ENCODE assay signal across 1 cellular context in the genomic region with DNA sequence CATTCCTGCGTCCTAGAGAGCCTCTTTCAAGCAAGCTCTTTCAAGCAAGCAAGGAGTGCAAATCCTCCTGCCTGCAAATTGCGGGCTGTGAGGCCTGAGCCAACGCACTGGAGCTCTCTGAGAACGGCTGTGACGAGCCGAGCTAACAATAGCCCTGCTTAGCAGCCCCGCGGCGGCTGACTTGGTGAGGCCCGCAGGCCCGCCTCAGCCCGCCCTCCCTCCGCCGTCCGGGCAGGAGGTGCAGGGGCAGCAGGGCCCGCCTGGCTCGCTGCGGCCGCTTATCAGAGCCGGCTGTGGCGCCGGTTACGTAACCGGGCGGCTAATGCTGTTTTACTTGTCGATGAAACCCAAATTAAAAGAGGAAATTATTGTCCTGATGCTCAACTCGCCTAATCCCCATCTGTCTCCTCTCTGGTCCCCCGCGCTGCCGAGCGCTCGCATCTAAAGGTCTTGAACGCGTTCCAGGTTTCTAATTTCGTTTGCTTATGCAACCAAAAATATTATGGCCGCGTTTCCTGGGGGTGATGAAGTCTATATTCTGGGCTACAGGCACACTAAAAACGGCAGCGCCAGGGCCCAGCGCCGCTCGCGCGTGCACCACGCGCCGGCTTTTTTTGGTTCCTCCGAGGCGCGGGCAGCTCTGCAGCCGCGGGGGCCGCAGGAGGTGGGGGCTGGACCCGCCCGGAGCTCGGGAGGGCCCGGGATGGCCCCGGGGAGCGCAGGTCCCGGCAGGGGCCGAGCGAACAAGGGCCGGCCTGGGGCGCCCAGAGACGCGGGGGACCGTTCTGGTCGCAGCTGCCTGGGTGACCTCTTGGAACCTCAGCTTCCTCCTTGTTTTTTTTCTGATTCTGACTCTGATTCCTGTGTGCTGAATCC.
TF ChIP-seq lines count a peak whose summit lies in the region.

No MANE protein-coding gene starts in this region.

TF ChIP-seq in HepG2, 621 proteins besides CTCF, POLR2A, EP300 and RAD21 (continued from another document and continues in another):
- no peak for TF ChIP-seq SMARCC2 (IDR thresholded peaks at IDR 0.05)
- no peak for TF ChIP-seq THAP11 (CRISPR knock-in tag; IDR thresholded peaks at IDR 0.05)
- TF ChIP-seq SRY (CRISPR knock-in tag; IDR thresholded peaks at IDR 0.05): 0 out of 2 replicates have a peak, but pooled peaks have one; percentile 34
- TF ChIP-seq GTF3A (CRISPR knock-in tag; conservative IDR thresholded peaks at IDR 0.05): no peak
- no peak for TF ChIP-seq KLF13 (CRISPR knock-in tag; IDR thresholded peaks at IDR 0.05)
- TF ChIP-seq, protein P1, sequence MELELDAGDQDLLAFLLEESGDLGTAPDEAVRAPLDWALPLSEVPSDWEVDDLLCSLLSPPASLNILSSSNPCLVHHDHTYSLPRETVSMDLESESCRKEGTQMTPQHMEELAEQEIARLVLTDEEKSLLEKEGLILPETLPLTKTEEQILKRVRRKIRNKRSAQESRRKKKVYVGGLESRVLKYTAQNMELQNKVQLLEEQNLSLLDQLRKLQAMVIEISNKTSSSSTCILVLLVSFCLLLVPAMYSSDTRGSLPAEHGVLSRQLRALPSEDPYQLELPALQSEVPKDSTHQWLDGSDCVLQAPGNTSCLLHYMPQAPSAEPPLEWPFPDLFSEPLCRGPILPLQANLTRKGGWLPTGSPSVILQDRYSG (CRISPR knock-in tag; IDR thresholded peaks at IDR 0.05): peak; percentile 65; the same call in 1 of the 2 replicates
- peak; percentile 48; the same call in 1 of the 2 replicates for TF ChIP-seq ESRRA (CRISPR knock-in tag; IDR thresholded peaks at IDR 0.05; ENCODE audit: low read depth)
- no peak for TF ChIP-seq NFRKB (IDR thresholded peaks at IDR 0.05)
- TF ChIP-seq ZNF562 (CRISPR knock-in tag; IDR thresholded peaks at IDR 0.05; ENCODE audit: borderline replicate concordance): no peak
- TF ChIP-seq TP53 (CRISPR knock-in tag; conservative IDR thresholded peaks at IDR 0.05): no peak
- TF ChIP-seq SALL1 (CRISPR knock-in tag; IDR thresholded peaks at IDR 0.05): peak; percentile 90
- TF ChIP-seq SPEN (CRISPR knock-in tag; IDR thresholded peaks at IDR 0.05; ENCODE audit: low read depth): peak; percentile 24
- peak; percentile 12; the same call in 1 of the 2 replicates for TF ChIP-seq ZNF251 (CRISPR knock-in tag; IDR thresholded peaks at IDR 0.05)
- TF ChIP-seq, protein P2, sequence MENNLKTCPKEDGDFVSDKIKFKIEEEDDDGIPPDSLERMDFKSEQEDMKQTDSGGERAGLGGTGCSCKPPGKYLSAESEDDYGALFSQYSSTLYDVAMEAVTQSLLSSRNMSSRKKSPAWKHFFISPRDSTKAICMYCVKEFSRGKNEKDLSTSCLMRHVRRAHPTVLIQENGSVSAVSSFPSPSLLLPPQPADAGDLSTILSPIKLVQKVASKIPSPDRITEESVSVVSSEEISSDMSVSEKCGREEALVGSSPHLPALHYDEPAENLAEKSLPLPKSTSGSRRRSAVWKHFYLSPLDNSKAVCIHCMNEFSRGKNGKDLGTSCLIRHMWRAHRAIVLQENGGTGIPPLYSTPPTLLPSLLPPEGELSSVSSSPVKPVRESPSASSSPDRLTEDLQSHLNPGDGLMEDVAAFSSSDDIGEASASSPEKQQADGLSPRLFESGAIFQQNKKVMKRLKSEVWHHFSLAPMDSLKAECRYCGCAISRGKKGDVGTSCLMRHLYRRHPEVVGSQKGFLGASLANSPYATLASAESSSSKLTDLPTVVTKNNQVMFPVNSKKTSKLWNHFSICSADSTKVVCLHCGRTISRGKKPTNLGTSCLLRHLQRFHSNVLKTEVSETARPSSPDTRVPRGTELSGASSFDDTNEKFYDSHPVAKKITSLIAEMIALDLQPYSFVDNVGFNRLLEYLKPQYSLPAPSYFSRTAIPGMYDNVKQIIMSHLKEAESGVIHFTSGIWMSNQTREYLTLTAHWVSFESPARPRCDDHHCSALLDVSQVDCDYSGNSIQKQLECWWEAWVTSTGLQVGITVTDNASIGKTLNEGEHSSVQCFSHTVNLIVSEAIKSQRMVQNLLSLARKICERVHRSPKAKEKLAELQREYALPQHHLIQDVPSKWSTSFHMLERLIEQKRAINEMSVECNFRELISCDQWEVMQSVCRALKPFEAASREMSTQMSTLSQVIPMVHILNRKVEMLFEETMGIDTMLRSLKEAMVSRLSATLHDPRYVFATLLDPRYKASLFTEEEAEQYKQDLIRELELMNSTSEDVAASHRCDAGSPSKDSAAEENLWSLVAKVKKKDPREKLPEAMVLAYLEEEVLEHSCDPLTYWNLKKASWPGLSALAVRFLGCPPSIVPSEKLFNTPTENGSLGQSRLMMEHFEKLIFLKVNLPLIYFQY (CRISPR knock-in tag; IDR thresholded peaks at IDR 0.05; ENCODE audit: borderline replicate concordance): peak; percentile 87
- TF ChIP-seq ZNF383 (CRISPR knock-in tag; IDR thresholded peaks at IDR 0.05; ENCODE audit: borderline replicate concordance): no peak
- TF ChIP-seq, protein P3, sequence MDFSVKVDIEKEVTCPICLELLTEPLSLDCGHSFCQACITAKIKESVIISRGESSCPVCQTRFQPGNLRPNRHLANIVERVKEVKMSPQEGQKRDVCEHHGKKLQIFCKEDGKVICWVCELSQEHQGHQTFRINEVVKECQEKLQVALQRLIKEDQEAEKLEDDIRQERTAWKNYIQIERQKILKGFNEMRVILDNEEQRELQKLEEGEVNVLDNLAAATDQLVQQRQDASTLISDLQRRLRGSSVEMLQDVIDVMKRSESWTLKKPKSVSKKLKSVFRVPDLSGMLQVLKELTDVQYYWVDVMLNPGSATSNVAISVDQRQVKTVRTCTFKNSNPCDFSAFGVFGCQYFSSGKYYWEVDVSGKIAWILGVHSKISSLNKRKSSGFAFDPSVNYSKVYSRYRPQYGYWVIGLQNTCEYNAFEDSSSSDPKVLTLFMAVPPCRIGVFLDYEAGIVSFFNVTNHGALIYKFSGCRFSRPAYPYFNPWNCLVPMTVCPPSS (IDR thresholded peaks at IDR 0.05): no peak
- TF ChIP-seq RFXAP (CRISPR knock-in tag; IDR thresholded peaks at IDR 0.05; ENCODE audit: borderline replicate concordance): peak; percentile 72; the same call in 1 of the 2 replicates
- TF ChIP-seq, protein P4, sequence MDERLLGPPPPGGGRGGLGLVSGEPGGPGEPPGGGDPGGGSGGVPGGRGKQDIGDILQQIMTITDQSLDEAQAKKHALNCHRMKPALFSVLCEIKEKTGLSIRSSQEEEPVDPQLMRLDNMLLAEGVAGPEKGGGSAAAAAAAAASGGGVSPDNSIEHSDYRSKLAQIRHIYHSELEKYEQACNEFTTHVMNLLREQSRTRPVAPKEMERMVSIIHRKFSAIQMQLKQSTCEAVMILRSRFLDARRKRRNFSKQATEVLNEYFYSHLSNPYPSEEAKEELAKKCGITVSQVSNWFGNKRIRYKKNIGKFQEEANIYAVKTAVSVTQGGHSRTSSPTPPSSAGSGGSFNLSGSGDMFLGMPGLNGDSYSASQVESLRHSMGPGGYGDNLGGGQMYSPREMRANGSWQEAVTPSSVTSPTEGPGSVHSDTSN (CRISPR knock-in tag; IDR thresholded peaks at IDR 0.05): no peak
- 0 out of 2 replicates have a peak, but pooled peaks have one; percentile 59 for TF ChIP-seq ZNF484 (CRISPR knock-in tag; IDR thresholded peaks at IDR 0.05; ENCODE audit: borderline replicate concordance, low read depth)
- peak; percentile 75 for TF ChIP-seq AGO1 (IDR thresholded peaks at IDR 0.05; ENCODE audit: low read depth, low read length, poor library complexity, severe bottlenecking)
- peak; percentile 69 for TF ChIP-seq HOXA3 (CRISPR knock-in tag; IDR thresholded peaks at IDR 0.05)
- TF ChIP-seq ZSCAN31 (CRISPR knock-in tag; IDR thresholded peaks at IDR 0.05; ENCODE audit: low read depth): no peak; the same call in none of the 2 replicates
- 0 out of 2 replicates have a peak, but pooled peaks have one; percentile 17 for TF ChIP-seq SNAPC2 (CRISPR knock-in tag; IDR thresholded peaks at IDR 0.05)
- TF ChIP-seq HNRNPLL (IDR thresholded peaks at IDR 0.05; ENCODE audit: low read depth, low read length, poor library complexity, severe bottlenecking): peak; percentile 96
- TF ChIP-seq MEF2D (CRISPR knock-in tag; IDR thresholded peaks at IDR 0.05): peak; percentile 14; the same call in 1 of the 2 replicates
- TF ChIP-seq KLF6 (CRISPR knock-in tag; IDR thresholded peaks at IDR 0.05): peak; percentile 67; the same call in 1 of the 2 replicates
- TF ChIP-seq, protein P5, sequence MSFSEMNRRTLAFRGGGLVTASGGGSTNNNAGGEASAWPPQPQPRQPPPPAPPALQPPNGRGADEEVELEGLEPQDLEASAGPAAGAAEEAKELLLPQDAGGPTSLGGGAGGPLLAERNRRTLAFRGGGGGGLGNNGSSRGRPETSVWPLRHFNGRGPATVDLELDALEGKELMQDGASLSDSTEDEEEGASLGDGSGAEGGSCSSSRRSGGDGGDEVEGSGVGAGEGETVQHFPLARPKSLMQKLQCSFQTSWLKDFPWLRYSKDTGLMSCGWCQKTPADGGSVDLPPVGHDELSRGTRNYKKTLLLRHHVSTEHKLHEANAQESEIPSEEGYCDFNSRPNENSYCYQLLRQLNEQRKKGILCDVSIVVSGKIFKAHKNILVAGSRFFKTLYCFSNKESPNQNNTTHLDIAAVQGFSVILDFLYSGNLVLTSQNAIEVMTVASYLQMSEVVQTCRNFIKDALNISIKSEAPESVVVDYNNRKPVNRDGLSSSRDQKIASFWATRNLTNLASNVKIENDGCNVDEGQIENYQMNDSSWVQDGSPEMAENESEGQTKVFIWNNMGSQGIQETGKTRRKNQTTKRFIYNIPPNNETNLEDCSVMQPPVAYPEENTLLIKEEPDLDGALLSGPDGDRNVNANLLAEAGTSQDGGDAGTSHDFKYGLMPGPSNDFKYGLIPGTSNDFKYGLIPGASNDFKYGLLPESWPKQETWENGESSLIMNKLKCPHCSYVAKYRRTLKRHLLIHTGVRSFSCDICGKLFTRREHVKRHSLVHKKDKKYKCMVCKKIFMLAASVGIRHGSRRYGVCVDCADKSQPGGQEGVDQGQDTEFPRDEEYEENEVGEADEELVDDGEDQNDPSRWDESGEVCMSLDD (CRISPR knock-in tag; IDR thresholded peaks at IDR 0.05; ENCODE audit: borderline replicate concordance): peak; percentile 26; the same call in 1 of the 2 replicates
- 0 out of 2 replicates have a peak, but pooled peaks have one; percentile 56 for TF ChIP-seq ZNF180 (CRISPR knock-in tag; IDR thresholded peaks at IDR 0.05; ENCODE audit: borderline replicate concordance, low read depth)
- no peak; the same call in 1 of the 2 replicates for TF ChIP-seq ZNF367 (CRISPR knock-in tag; IDR thresholded peaks at IDR 0.05; ENCODE audit: borderline replicate concordance)
- TF ChIP-seq NCOA1 (CRISPR knock-in tag; IDR thresholded peaks at IDR 0.05): peak; percentile 77
- TF ChIP-seq, protein P6, sequence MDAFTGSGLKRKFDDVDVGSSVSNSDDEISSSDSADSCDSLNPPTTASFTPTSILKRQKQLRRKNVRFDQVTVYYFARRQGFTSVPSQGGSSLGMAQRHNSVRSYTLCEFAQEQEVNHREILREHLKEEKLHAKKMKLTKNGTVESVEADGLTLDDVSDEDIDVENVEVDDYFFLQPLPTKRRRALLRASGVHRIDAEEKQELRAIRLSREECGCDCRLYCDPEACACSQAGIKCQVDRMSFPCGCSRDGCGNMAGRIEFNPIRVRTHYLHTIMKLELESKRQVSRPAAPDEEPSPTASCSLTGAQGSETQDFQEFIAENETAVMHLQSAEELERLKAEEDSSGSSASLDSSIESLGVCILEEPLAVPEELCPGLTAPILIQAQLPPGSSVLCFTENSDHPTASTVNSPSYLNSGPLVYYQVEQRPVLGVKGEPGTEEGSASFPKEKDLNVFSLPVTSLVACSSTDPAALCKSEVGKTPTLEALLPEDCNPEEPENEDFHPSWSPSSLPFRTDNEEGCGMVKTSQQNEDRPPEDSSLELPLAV (CRISPR knock-in tag; conservative IDR thresholded peaks at IDR 0.05; ENCODE audit: low read depth): no peak
- peak; percentile 77; the same call in 1 of the 2 replicates for TF ChIP-seq FOXC1 (CRISPR knock-in tag; IDR thresholded peaks at IDR 0.05; ENCODE audit: borderline replicate concordance)
- peak; percentile 77 for TF ChIP-seq ZNF891 (CRISPR knock-in tag; IDR thresholded peaks at IDR 0.05)
- TF ChIP-seq ARNT2 (CRISPR knock-in tag; IDR thresholded peaks at IDR 0.05; ENCODE audit: low read depth): peak; percentile 71
- no peak for TF ChIP-seq FIP1L1 (IDR thresholded peaks at IDR 0.05; ENCODE audit: borderline replicate concordance, insufficient read depth, low read depth, low read length)
- peak; percentile 44; the same call in 1 of the 2 replicates for TF ChIP-seq ZNF766 (CRISPR knock-in tag; IDR thresholded peaks at IDR 0.05; ENCODE audit: borderline replicate concordance)
- TF ChIP-seq SMAD1 (CRISPR knock-in tag; IDR thresholded peaks at IDR 0.05; ENCODE audit: borderline replicate concordance, low read depth): no peak
- TF ChIP-seq ZNF121 (CRISPR knock-in tag; IDR thresholded peaks at IDR 0.05): peak; percentile 86
- no peak for TF ChIP-seq CHD2 (IDR thresholded peaks at IDR 0.05; ENCODE audit: low read depth, low read length)
- TF ChIP-seq HDAC6 (IDR thresholded peaks at IDR 0.05; ENCODE audit: low read depth, low read length): no peak
- no peak for TF ChIP-seq RBAK (CRISPR knock-in tag; IDR thresholded peaks at IDR 0.05)
- no peak; the same call in 1 of the 2 replicates for TF ChIP-seq JDP2 (CRISPR knock-in tag; IDR thresholded peaks at IDR 0.05; ENCODE audit: borderline replicate concordance)
- TF ChIP-seq, protein P7, sequence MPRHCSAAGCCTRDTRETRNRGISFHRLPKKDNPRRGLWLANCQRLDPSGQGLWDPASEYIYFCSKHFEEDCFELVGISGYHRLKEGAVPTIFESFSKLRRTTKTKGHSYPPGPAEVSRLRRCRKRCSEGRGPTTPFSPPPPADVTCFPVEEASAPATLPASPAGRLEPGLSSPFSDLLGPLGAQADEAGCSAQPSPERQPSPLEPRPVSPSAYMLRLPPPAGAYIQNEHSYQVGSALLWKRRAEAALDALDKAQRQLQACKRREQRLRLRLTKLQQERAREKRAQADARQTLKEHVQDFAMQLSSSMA (CRISPR knock-in tag; IDR thresholded peaks at IDR 0.05): peak; percentile 30; the same call in 1 of the 2 replicates
- TF ChIP-seq HOXA5 (CRISPR knock-in tag; IDR thresholded peaks at IDR 0.05): no peak; the same call in 1 of the 2 replicates
- TF ChIP-seq DR1 (CRISPR knock-in tag; IDR thresholded peaks at IDR 0.05): peak; percentile 54; the same call in 1 of the 2 replicates
- TF ChIP-seq, protein P8, sequence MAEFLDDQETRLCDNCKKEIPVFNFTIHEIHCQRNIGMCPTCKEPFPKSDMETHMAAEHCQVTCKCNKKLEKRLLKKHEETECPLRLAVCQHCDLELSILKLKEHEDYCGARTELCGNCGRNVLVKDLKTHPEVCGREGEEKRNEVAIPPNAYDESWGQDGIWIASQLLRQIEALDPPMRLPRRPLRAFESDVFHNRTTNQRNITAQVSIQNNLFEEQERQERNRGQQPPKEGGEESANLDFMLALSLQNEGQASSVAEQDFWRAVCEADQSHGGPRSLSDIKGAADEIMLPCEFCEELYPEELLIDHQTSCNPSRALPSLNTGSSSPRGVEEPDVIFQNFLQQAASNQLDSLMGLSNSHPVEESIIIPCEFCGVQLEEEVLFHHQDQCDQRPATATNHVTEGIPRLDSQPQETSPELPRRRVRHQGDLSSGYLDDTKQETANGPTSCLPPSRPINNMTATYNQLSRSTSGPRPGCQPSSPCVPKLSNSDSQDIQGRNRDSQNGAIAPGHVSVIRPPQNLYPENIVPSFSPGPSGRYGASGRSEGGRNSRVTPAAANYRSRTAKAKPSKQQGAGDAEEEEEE (CRISPR knock-in tag; IDR thresholded peaks at IDR 0.05; ENCODE audit: borderline replicate concordance): 0 out of 2 replicates have a peak, but pooled peaks have one; percentile 23
- TF ChIP-seq PRPF4 (IDR thresholded peaks at IDR 0.05; ENCODE audit: low read depth, low read length, poor library complexity, severe bottlenecking): no peak
- TF ChIP-seq ARID2 (CRISPR knock-in tag; IDR thresholded peaks at IDR 0.05; ENCODE audit: borderline replicate concordance): peak; percentile 85; the same call in 1 of the 2 replicates
- TF ChIP-seq PITX1 (CRISPR knock-in tag; IDR thresholded peaks at IDR 0.05): 0 out of 2 replicates have a peak, but pooled peaks have one; percentile 12
